Comparison of ENCODE assay signal across 1 cellular context in the genomic region with DNA sequence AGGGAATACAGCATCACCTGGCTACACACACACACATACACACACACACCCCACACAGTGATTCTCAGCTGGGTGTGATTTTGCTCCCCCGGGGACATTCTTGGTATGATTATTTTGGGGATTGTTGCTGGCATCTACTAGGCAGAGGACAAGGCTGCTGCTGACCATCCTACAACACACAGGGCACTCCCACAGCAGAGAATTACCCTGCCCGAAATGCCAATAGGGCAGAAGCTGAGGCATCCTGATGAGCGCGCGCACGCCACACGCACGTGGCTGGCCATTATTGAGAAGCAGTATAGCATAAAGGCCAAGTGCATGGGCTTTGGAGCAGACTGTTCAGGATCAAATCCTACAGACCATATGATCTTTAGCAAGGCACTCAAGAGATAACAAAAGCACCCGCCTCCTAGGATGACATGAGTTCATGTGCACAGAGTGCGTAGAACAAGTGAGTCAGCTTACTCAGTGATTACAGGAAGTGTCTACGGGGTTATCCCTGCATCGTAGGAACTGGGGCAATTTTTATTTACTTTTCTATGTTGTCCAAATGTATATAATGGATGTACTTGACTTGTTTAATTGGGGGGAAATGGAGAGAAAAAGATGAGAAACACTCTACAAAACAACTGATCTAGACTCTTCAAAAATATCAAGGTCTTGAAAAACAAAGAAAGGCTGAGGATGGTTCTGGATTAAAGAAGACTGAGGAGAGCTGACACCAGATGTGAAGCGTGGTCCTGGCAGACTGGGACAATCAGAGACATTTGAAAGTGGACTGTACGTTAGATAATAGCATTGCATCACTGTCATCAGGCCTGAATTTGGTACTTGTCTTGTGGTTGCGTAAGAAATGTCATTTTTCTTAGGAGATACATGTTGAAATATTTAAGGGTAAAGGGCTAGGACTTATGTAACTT.
TF ChIP-seq lines count a peak whose summit lies in the region.

No MANE protein-coding gene starts in this region.

TF ChIP-seq in HepG2, 621 proteins besides CTCF, POLR2A, EP300 and RAD21 (continued from another document and continues in another):
- TF ChIP-seq, protein P1, sequence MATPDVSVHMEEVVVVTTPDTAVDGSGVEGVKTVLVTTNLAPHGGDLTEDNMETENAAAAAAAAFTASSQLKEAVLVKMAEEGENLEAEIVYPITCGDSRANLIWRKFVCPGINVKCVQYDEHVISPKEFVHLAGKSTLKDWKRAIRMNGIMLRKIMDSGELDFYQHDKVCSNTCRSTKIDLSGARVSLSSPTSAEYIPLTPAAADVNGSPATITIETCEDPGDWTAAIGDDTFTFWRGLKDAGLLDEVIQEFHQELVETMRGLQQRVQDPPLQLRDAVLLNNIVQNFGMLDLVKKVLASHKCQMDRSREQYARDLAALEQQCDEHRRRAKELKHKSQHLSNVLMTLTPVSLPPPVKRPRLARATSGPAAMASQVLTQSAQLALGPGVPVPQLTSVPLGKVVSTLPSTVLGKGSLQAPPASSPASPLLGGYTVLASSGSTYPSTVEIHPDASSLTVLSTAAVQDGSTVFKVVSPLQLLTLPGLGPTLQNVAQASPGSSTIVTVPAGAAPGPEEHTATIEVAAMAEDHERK (CRISPR knock-in tag; IDR thresholded peaks at IDR 0.05; ENCODE audit: low read depth) = no peak
- TF ChIP-seq ZFP41 (CRISPR knock-in tag; IDR thresholded peaks at IDR 0.05; ENCODE audit: borderline replicate concordance) (no peak), ZBTB1 (CRISPR knock-in tag; IDR thresholded peaks at IDR 0.05; ENCODE audit: borderline replicate concordance) (no peak), ZNF570 (CRISPR knock-in tag; IDR thresholded peaks at IDR 0.05; ENCODE audit: borderline replicate concordance) (no peak), CEBPB (IDR thresholded peaks at IDR 0.05; ENCODE audit: borderline replicate concordance, low read depth, low read length) (peak; percentile 92), ZNF547 (CRISPR knock-in tag; IDR thresholded peaks at IDR 0.05) (no peak), ATRX (CRISPR knock-in tag; IDR thresholded peaks at IDR 0.05; ENCODE audit: borderline replicate concordance) (no peak), ZBTB8A (CRISPR knock-in tag; IDR thresholded peaks at IDR 0.05; ENCODE audit: borderline replicate concordance, low read depth) (no peak), HES4 (CRISPR knock-in tag; IDR thresholded peaks at IDR 0.05; ENCODE audit: borderline replicate concordance) (no peak), ADNP (CRISPR knock-in tag; IDR thresholded peaks at IDR 0.05) (no peak), KAT8 (CRISPR knock-in tag; IDR thresholded peaks at IDR 0.05) (peak; percentile 17; the same call in 1 of the 2 replicates), KAT7 (CRISPR knock-in tag; IDR thresholded peaks at IDR 0.05; ENCODE audit: borderline replicate concordance) (no peak), ZNF234 (CRISPR knock-in tag; conservative IDR thresholded peaks at IDR 0.05) (no peak), YEATS2 (CRISPR knock-in tag; IDR thresholded peaks at IDR 0.05; ENCODE audit: borderline replicate concordance) (no peak), ZMYM4 (CRISPR knock-in tag; IDR thresholded peaks at IDR 0.05) (no peak), ZSCAN29 (CRISPR knock-in tag; conservative IDR thresholded peaks at IDR 0.05) (no peak), AHR (CRISPR knock-in tag; IDR thresholded peaks at IDR 0.05) (no peak), ETV6 (CRISPR knock-in tag; conservative IDR thresholded peaks at IDR 0.05) (no peak), MLLT10 (CRISPR knock-in tag; IDR thresholded peaks at IDR 0.05) (no peak), ZNF256 (CRISPR knock-in tag; conservative IDR thresholded peaks at IDR 0.05) (no peak), PAWR (CRISPR knock-in tag; IDR thresholded peaks at IDR 0.05; ENCODE audit: borderline replicate concordance) (no peak), ZNF207 (IDR thresholded peaks at IDR 0.05; ENCODE audit: borderline replicate concordance) (no peak), ZBTB21 (CRISPR knock-in tag; IDR thresholded peaks at IDR 0.05) (peak; percentile 29; the same call in 1 of the 2 replicates), HNRNPK (IDR thresholded peaks at IDR 0.05; ENCODE audit: low read depth, low read length, poor library complexity, severe bottlenecking) (no peak), ZNF431 (CRISPR knock-in tag; IDR thresholded peaks at IDR 0.05; ENCODE audit: borderline replicate concordance, low read depth) (no peak), TOE1 (CRISPR knock-in tag; IDR thresholded peaks at IDR 0.05) (no peak), ZNF205 (CRISPR knock-in tag; IDR thresholded peaks at IDR 0.05) (no peak; the same call in 1 of the 2 replicates), NFKB2 (CRISPR knock-in tag; IDR thresholded peaks at IDR 0.05; ENCODE audit: borderline replicate concordance) (no peak), XRCC5 (optimal IDR thresholded peaks at IDR 0.05; ENCODE audit: low read length) (no peak), SMAD3 (CRISPR knock-in tag; IDR thresholded peaks at IDR 0.05) (no peak), ZNF260 (CRISPR knock-in tag; IDR thresholded peaks at IDR 0.05; ENCODE audit: borderline replicate concordance, low read depth) (no peak), ZNF780A (CRISPR knock-in tag; IDR thresholded peaks at IDR 0.05) (peak; percentile 48; the same call in 1 of the 2 replicates)
- TF ChIP-seq, protein P2, sequence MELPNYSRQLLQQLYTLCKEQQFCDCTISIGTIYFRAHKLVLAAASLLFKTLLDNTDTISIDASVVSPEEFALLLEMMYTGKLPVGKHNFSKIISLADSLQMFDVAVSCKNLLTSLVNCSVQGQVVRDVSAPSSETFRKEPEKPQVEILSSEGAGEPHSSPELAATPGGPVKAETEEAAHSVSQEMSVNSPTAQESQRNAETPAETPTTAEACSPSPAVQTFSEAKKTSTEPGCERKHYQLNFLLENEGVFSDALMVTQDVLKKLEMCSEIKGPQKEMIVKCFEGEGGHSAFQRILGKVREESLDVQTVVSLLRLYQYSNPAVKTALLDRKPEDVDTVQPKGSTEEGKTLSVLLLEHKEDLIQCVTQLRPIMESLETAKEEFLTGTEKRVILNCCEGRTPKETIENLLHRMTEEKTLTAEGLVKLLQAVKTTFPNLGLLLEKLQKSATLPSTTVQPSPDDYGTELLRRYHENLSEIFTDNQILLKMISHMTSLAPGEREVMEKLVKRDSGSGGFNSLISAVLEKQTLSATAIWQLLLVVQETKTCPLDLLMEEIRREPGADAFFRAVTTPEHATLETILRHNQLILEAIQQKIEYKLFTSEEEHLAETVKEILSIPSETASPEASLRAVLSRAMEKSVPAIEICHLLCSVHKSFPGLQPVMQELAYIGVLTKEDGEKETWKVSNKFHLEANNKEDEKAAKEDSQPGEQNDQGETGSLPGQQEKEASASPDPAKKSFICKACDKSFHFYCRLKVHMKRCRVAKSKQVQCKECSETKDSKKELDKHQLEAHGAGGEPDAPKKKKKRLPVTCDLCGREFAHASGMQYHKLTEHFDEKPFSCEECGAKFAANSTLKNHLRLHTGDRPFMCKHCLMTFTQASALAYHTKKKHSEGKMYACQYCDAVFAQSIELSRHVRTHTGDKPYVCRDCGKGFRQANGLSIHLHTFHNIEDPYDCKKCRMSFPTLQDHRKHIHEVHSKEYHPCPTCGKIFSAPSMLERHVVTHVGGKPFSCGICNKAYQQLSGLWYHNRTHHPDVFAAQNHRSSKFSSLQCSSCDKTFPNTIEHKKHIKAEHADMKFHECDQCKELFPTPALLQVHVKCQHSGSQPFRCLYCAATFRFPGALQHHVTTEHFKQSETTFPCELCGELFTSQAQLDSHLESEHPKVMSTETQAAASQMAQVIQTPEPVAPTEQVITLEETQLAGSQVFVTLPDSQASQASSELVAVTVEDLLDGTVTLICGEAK (IDR thresholded peaks at IDR 0.05) = no peak
- TF ChIP-seq, protein P2 (CRISPR knock-in tag; IDR thresholded peaks at IDR 0.05) = no peak
- TF ChIP-seq, protein P3, sequence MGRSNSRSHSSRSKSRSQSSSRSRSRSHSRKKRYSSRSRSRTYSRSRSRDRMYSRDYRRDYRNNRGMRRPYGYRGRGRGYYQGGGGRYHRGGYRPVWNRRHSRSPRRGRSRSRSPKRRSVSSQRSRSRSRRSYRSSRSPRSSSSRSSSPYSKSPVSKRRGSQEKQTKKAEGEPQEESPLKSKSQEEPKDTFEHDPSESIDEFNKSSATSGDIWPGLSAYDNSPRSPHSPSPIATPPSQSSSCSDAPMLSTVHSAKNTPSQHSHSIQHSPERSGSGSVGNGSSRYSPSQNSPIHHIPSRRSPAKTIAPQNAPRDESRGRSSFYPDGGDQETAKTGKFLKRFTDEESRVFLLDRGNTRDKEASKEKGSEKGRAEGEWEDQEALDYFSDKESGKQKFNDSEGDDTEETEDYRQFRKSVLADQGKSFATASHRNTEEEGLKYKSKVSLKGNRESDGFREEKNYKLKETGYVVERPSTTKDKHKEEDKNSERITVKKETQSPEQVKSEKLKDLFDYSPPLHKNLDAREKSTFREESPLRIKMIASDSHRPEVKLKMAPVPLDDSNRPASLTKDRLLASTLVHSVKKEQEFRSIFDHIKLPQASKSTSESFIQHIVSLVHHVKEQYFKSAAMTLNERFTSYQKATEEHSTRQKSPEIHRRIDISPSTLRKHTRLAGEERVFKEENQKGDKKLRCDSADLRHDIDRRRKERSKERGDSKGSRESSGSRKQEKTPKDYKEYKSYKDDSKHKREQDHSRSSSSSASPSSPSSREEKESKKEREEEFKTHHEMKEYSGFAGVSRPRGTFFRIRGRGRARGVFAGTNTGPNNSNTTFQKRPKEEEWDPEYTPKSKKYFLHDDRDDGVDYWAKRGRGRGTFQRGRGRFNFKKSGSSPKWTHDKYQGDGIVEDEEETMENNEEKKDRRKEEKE (IDR thresholded peaks at IDR 0.05) = no peak
- TF ChIP-seq, protein P4, sequence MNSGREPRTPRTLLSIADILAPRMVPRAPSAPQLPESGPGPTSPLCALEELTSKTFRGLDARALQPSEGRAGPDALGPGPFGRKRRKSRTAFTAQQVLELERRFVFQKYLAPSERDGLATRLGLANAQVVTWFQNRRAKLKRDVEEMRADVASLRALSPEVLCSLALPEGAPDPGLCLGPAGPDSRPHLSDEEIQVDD (CRISPR knock-in tag; IDR thresholded peaks at IDR 0.05; ENCODE audit: borderline replicate concordance) = no peak
- TF ChIP-seq, protein P5, sequence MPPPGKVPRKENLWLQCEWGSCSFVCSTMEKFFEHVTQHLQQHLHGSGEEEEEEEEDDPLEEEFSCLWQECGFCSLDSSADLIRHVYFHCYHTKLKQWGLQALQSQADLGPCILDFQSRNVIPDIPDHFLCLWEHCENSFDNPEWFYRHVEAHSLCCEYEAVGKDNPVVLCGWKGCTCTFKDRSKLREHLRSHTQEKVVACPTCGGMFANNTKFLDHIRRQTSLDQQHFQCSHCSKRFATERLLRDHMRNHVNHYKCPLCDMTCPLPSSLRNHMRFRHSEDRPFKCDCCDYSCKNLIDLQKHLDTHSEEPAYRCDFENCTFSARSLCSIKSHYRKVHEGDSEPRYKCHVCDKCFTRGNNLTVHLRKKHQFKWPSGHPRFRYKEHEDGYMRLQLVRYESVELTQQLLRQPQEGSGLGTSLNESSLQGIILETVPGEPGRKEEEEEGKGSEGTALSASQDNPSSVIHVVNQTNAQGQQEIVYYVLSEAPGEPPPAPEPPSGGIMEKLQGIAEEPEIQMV (CRISPR knock-in tag; IDR thresholded peaks at IDR 0.05; ENCODE audit: low read depth) = no peak
- TF ChIP-seq, protein P6, sequence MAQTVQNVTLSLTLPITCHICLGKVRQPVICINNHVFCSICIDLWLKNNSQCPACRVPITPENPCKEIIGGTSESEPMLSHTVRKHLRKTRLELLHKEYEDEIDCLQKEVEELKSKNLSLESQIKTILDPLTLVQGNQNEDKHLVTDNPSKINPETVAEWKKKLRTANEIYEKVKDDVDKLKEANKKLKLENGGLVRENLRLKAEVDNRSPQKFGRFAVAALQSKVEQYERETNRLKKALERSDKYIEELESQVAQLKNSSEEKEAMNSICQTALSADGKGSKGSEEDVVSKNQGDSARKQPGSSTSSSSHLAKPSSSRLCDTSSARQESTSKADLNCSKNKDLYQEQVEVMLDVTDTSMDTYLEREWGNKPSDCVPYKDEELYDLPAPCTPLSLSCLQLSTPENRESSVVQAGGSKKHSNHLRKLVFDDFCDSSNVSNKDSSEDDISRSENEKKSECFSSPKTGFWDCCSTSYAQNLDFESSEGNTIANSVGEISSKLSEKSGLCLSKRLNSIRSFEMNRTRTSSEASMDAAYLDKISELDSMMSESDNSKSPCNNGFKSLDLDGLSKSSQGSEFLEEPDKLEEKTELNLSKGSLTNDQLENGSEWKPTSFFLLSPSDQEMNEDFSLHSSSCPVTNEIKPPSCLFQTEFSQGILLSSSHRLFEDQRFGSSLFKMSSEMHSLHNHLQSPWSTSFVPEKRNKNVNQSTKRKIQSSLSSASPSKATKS (CRISPR knock-in tag; IDR thresholded peaks at IDR 0.05) = no peak
- TF ChIP-seq, protein P7, sequence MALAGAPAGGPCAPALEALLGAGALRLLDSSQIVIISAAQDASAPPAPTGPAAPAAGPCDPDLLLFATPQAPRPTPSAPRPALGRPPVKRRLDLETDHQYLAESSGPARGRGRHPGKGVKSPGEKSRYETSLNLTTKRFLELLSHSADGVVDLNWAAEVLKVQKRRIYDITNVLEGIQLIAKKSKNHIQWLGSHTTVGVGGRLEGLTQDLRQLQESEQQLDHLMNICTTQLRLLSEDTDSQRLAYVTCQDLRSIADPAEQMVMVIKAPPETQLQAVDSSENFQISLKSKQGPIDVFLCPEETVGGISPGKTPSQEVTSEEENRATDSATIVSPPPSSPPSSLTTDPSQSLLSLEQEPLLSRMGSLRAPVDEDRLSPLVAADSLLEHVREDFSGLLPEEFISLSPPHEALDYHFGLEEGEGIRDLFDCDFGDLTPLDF (CRISPR knock-in tag; IDR thresholded peaks at IDR 0.05) = no peak
